1 cellular context compared by ENCODE assay signal in the genomic region with DNA sequence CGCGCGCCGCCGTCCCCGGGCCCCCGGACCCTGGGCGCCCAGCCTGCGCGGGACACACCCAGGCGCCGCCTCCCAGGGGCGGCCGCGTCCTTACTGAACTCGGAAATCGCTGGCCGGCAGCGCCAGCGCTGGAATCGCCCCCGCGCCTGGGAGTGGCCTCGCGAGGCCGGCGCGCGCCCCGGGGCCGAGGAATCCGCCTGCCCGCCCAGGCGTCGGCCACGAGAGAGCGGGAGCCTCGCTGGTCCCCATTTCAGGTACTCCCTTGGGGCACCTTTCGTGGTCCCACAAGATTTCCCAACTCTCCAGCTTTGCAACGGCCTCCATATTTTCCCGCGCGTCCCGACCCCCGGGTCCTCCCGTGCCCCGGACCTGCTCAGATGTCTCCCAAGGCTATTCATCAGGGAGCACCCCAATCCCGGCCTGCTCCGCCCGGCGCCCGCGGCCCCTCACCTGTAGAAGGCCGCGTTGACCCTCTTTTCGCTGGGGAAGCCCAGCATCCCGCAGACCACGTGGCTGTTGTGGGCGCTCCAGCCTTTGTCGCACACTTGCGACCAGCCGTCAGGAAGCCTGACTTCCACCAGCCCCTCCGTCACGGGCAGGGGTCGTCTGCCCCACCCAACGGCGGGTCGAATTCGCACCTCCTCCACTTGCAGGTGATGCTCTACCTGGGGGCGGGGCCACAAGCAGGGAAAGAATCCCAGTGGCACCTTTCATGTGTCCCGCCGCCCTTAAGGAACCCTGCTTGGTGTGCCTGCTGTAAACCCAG.
TF ChIP-seq lines count a peak whose summit lies in the region.

No MANE protein-coding gene starts in this region.

TF ChIP-seq in HepG2, 621 proteins besides CTCF, POLR2A, EP300 and RAD21 (continued from another document):
- TF ChIP-seq, protein P1, sequence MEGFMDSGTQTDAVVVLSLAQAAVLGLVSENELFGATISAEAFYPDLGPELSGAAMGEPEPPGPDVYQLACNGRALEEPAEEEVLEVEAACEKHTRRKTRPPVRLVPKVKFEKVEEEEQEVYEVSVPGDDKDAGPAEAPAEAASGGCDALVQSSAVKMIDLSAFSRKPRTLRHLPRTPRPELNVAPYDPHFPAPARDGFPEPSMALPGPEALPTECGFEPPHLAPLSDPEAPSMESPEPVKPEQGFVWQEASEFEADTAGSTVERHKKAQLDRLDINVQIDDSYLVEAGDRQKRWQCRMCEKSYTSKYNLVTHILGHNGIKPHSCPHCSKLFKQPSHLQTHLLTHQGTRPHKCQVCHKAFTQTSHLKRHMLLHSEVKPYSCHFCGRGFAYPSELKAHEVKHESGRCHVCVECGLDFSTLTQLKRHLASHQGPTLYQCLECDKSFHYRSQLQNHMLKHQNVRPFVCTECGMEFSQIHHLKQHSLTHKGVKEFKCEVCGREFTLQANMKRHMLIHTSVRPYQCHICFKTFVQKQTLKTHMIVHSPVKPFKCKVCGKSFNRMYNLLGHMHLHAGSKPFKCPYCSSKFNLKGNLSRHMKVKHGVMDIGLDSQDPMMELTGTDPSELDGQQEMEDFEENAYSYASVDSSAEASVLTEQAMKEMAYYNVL (CRISPR knock-in tag; IDR thresholded peaks at IDR 0.05; ENCODE audit: borderline replicate concordance): no peak
- no peak for TF ChIP-seq ZNF441 (CRISPR knock-in tag; IDR thresholded peaks at IDR 0.05; ENCODE audit: borderline replicate concordance)
- TF ChIP-seq, protein P2, sequence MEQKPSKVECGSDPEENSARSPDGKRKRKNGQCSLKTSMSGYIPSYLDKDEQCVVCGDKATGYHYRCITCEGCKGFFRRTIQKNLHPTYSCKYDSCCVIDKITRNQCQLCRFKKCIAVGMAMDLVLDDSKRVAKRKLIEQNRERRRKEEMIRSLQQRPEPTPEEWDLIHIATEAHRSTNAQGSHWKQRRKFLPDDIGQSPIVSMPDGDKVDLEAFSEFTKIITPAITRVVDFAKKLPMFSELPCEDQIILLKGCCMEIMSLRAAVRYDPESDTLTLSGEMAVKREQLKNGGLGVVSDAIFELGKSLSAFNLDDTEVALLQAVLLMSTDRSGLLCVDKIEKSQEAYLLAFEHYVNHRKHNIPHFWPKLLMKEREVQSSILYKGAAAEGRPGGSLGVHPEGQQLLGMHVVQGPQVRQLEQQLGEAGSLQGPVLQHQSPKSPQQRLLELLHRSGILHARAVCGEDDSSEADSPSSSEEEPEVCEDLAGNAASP (CRISPR knock-in tag; IDR thresholded peaks at IDR 0.05; ENCODE audit: borderline replicate concordance): 0 out of 2 replicates have a peak, but pooled peaks have one; percentile 21
- no peak for TF ChIP-seq ZZZ3 (CRISPR knock-in tag; IDR thresholded peaks at IDR 0.05; ENCODE audit: borderline replicate concordance)
- peak; percentile 56 for TF ChIP-seq SPEN (CRISPR knock-in tag; IDR thresholded peaks at IDR 0.05; ENCODE audit: low read depth)
- TF ChIP-seq ZNF329 (CRISPR knock-in tag; IDR thresholded peaks at IDR 0.05; ENCODE audit: low read depth): 0 out of 2 replicates have a peak, but pooled peaks have one; percentile 0
- no peak for TF ChIP-seq ZNF614 (CRISPR knock-in tag; IDR thresholded peaks at IDR 0.05; ENCODE audit: borderline replicate concordance)
- no peak for TF ChIP-seq NBN (conservative IDR thresholded peaks at IDR 0.05)
- TF ChIP-seq NKX3-1 (CRISPR knock-in tag; IDR thresholded peaks at IDR 0.05): 0 out of 2 replicates have a peak, but pooled peaks have one; percentile 44
- no peak for TF ChIP-seq HNRNPUL1 (IDR thresholded peaks at IDR 0.05; ENCODE audit: low read depth, low read length)
- TF ChIP-seq, protein P3, sequence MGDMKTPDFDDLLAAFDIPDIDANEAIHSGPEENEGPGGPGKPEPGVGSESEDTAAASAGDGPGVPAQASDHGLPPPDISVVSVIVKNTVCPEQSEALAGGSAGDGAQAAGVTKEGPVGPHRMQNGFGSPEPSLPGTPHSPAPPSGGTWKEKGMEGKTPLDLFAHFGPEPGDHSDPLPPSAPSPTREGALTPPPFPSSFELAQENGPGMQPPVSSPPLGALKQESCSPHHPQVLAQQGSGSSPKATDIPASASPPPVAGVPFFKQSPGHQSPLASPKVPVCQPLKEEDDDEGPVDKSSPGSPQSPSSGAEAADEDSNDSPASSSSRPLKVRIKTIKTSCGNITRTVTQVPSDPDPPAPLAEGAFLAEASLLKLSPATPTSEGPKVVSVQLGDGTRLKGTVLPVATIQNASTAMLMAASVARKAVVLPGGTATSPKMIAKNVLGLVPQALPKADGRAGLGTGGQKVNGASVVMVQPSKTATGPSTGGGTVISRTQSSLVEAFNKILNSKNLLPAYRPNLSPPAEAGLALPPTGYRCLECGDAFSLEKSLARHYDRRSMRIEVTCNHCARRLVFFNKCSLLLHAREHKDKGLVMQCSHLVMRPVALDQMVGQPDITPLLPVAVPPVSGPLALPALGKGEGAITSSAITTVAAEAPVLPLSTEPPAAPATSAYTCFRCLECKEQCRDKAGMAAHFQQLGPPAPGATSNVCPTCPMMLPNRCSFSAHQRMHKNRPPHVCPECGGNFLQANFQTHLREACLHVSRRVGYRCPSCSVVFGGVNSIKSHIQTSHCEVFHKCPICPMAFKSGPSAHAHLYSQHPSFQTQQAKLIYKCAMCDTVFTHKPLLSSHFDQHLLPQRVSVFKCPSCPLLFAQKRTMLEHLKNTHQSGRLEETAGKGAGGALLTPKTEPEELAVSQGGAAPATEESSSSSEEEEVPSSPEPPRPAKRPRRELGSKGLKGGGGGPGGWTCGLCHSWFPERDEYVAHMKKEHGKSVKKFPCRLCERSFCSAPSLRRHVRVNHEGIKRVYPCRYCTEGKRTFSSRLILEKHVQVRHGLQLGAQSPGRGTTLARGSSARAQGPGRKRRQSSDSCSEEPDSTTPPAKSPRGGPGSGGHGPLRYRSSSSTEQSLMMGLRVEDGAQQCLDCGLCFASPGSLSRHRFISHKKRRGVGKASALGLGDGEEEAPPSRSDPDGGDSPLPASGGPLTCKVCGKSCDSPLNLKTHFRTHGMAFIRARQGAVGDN (CRISPR knock-in tag; IDR thresholded peaks at IDR 0.05): peak; percentile 90
- TF ChIP-seq ZNF883 (CRISPR knock-in tag; IDR thresholded peaks at IDR 0.05; ENCODE audit: not compliant biosample characterization): no peak
- TF ChIP-seq ATF7-NPFF (CRISPR knock-in tag; IDR thresholded peaks at IDR 0.05; ENCODE audit: low read depth): peak; percentile 8; the same call in 1 of the 2 replicates
- TF ChIP-seq, protein P4, sequence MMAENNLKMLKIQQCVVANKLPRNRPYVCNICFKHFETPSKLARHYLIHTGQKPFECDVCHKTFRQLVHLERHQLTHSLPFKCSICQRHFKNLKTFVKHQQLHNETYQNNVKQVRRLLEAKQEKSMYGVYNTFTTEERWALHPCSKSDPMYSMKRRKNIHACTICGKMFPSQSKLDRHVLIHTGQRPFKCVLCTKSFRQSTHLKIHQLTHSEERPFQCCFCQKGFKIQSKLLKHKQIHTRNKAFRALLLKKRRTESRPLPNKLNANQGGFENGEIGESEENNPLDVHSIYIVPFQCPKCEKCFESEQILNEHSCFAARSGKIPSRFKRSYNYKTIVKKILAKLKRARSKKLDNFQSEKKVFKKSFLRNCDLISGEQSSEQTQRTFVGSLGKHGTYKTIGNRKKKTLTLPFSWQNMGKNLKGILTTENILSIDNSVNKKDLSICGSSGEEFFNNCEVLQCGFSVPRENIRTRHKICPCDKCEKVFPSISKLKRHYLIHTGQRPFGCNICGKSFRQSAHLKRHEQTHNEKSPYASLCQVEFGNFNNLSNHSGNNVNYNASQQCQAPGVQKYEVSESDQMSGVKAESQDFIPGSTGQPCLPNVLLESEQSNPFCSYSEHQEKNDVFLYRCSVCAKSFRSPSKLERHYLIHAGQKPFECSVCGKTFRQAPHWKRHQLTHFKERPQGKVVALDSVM (CRISPR knock-in tag; IDR thresholded peaks at IDR 0.05): 0 out of 2 replicates have a peak, but pooled peaks have one; percentile 43
- no peak for TF ChIP-seq KLF15 (CRISPR knock-in tag; IDR thresholded peaks at IDR 0.05; ENCODE audit: borderline replicate concordance)
- TF ChIP-seq YY1 (IDR thresholded peaks at IDR 0.05; ENCODE audit: insufficient read depth, insufficient replicate concordance, low read depth, low read length): peak; percentile 76
- TF ChIP-seq MXD4 (CRISPR knock-in tag; IDR thresholded peaks at IDR 0.05): peak; percentile 20; the same call in 1 of the 2 replicates
- 0 out of 2 replicates have a peak, but pooled peaks have one; percentile 18 for TF ChIP-seq ZFX (CRISPR knock-in tag; IDR thresholded peaks at IDR 0.05; ENCODE audit: low read depth)
- TF ChIP-seq HOXA3 (CRISPR knock-in tag; IDR thresholded peaks at IDR 0.05): peak; percentile 44; the same call in 1 of the 2 replicates
- TF ChIP-seq, protein P5, sequence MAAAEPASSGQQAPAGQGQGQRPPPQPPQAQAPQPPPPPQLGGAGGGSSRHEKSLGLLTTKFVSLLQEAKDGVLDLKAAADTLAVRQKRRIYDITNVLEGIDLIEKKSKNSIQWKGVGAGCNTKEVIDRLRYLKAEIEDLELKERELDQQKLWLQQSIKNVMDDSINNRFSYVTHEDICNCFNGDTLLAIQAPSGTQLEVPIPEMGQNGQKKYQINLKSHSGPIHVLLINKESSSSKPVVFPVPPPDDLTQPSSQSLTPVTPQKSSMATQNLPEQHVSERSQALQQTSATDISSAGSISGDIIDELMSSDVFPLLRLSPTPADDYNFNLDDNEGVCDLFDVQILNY (CRISPR knock-in tag; conservative IDR thresholded peaks at IDR 0.05): 0 out of 2 replicates have a peak, but pooled peaks have one; percentile 25
- TF ChIP-seq ATF7 (IDR thresholded peaks at IDR 0.05): no peak
- no peak for TF ChIP-seq ATF7 (CRISPR knock-in tag; IDR thresholded peaks at IDR 0.05)
- TF ChIP-seq, protein P6, sequence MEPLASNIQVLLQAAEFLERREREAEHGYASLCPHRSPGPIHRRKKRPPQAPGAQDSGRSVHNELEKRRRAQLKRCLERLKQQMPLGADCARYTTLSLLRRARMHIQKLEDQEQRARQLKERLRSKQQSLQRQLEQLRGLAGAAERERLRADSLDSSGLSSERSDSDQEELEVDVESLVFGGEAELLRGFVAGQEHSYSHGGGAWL (CRISPR knock-in tag; IDR thresholded peaks at IDR 0.05): peak; percentile 44; the same call in 1 of the 2 replicates
